Comparison of ENCODE assay signal across 13 cellular contexts in genomic region chr12:93813181-93813580, GRCh38.
A peak's percentile ranks its signal among the peaks of the same experiment; 100 is the strongest.
DNase-seq lines count a peak whose midpoint lies in the region; ATAC-seq, FAIRE-seq and TF ChIP-seq lines count a peak whose summit lies in the region.
"Had no signal": no experiment of that assay in that cellular context is flagged by ENCODE, and none has a peak within 500 bp of the region (broad histone marks: within the 10 kb centered on the region; RNA-seq: fewer than 3 reads in every experiment).

No MANE protein-coding gene starts in this region.

- no peak for ATAC-seq in gastrocnemius medialis
- no peak for ATAC-seq in GM19397 (IDR thresholded peaks at IDR 0.05; ENCODE audit: unreplicated experiment)
- ATAC-seq: A549; activated CD4-positive, alpha-beta T cell treated with anti-CD3 and anti-CD28 coated beads for 36 hours had no signal

- no peaks in the 10 kb centered on the region for H3K27me3 ChIP-seq in gastrocnemius medialis

- in situ Hi-C loops in gastrocnemius medialis (cut with MboI; ENCODE audit: low sequenced_read_pairs in 4 of 4) = loop anchor here in 1 of 4 donors (10.0 kb wide), 1 partner anchor 82 kb away; no protein-coding TSS in a partner anchor

- H3K4me1 ChIP-seq in kidney (ENCODE audit: control insufficient read depth in 1 of 2, insufficient read depth in 1 of 2, low read depth in 1 of 2, low read length in 2 of 2) (peaks cover 19 to 42% of the 10 kb centered on the region in 2 donors), gastrocnemius medialis (peaks cover 30 to 53% of the 10 kb centered on the region in 2 donors)

- peak overlapping the region in 1 of 2 donors; percentile 21 for H3K9ac ChIP-seq in kidney (ENCODE audit: low read length in 2 of 2)

- DNase-seq in caudate nucleus (lab: John Stamatoyannopoulos, UW) (no peak), kidney (no peak), gastrocnemius medialis (no peak), ureter (ENCODE audit: low spot score) (no peak), retina (no peak)
- no peak for DNase-seq in activated CD4-positive, alpha-beta T cell treated with anti-CD3 and anti-CD28 coated beads, Interleukin-2, amount 50 U/mL, for 48 hours
- DNase-seq: activated CD4-positive, alpha-beta T cell treated with anti-CD3 and anti-CD28 coated beads for 36 hours; foreskin melanocyte; NCI-H2227 treated with DMSO at 0.1 percent for 48 hours had no signal

- H3K36me3 ChIP-seq in kidney (ENCODE audit: control insufficient read depth in 1 of 2, insufficient read depth in 2 of 2, low read length in 2 of 2) (no peaks in the 10 kb centered on the region), gastrocnemius medialis (no peaks in the 10 kb centered on the region)

- H3K27ac ChIP-seq in 22Rv1 (peak overlapping the region; percentile 97), caudate nucleus (ENCODE audit: low read depth, low read length) (peak overlapping the region; percentile 58), kidney (ENCODE audit: low read depth in 2 of 2, low read length in 2 of 2) (peak overlapping the region; percentile 86 to 90), gastrocnemius medialis (peak overlapping the region; percentile 90 to 97 (median 96))
- H3K27ac ChIP-seq: A549 had no signal

- H3K4me3 ChIP-seq in kidney (ENCODE audit: low read length in 2 of 2) (no peak overlapping the region), gastrocnemius medialis (peak overlapping the region in 1 of 4 donors; percentile 45)
- H3K4me3 ChIP-seq: A549 had no signal

- H3K9me3 ChIP-seq in kidney (ENCODE audit: control insufficient read depth in 1 of 2, low read length in 2 of 2) (no peaks in the 10 kb centered on the region), gastrocnemius medialis (no peaks in the 10 kb centered on the region)
- H3K9me3 ChIP-seq: A549 had no signal

- no peak for TF ChIP-seq POLR2A in gastrocnemius medialis (IDR thresholded peaks at IDR 0.05)

- intact Hi-C loops in kidney (cut with DNase I) (no loop called here), gastrocnemius medialis (cut with DNase I; ENCODE audit: low total_unique reads) (loop anchor here (5.0 kb wide), 2 partner anchors 159 to 886 kb away; partner anchors contain the start of gene EEA1)

- TF ChIP-seq CTCF in 22Rv1 (IDR thresholded peaks at IDR 0.05) (no peak), kidney (IDR thresholded peaks at IDR 0.05; ENCODE audit: borderline replicate concordance, extremely low read depth, insufficient read depth) (no peak), gastrocnemius medialis (IDR thresholded peaks at IDR 0.05 in 4 of 5, conservative IDR thresholded peaks at IDR 0.05 in 1 of 5) (no peak)

- no peak for FAIRE-seq in kidney (lab: Jason Lieb, UNC)
- FAIRE-seq: A549, keratinocyte had no signal
